8 cellular contexts compared by ENCODE assay signal in genomic region chr2:43609304-43609883, GRCh38. TPM values are rescaled to one million over a fixed set of nuclear protein-coding genes. Genes with fewer than 3 reads are reported as not detected.
A peak's percentile ranks its signal among the peaks of the same experiment; 100 is the strongest.
DNase-seq lines count a peak whose midpoint lies in the region; ATAC-seq, FAIRE-seq and TF ChIP-seq lines count a peak whose summit lies in the region.

No MANE protein-coding gene starts in this region.

- no peak for TF ChIP-seq POLR2A in GM18505 (IDR thresholded peaks at IDR 0.05; ENCODE audit: borderline replicate concordance, extremely low read depth, insufficient read depth, insufficient read length)

- no peaks in the 10 kb centered on the region for H3K9me3 ChIP-seq in mucosa of descending colon

- H3K27ac Mint-ChIP-seq in CD14-positive monocyte, result no peak overlapping the region

- no peaks in the 10 kb centered on the region for H3K4me1 ChIP-seq in mucosa of descending colon (ENCODE audit: low read depth)

- DNase-seq in CD14-positive monocyte (ENCODE audit: low spot score) (peak; percentile 48), GM13976 (ENCODE audit: low spot score) (peak; percentile 40), NCI-H1092 (lab: John Stamatoyannopoulos, UW) (peak; percentile 2), epithelial cell of esophagus (ENCODE audit: low read depth) (peak; percentile 62), mucosa of descending colon (peak in 1 of 3 donors; percentile 66)

- H3K4me1 Mint-ChIP-seq in CD14-positive monocyte, result no peaks in the 10 kb centered on the region

- ATAC-seq in mucosa of descending colon (peak; percentile 77), GM18505 (IDR thresholded peaks at IDR 0.05; ENCODE audit: unreplicated experiment) (no peak), GM18520 (IDR thresholded peaks at IDR 0.05; ENCODE audit: unreplicated experiment) (no peak)

- no peaks in the 10 kb centered on the region for H3K36me3 ChIP-seq in mucosa of descending colon (ENCODE audit: low read depth)

- H3K9me3 Mint-ChIP-seq in CD14-positive monocyte, result no peaks in the 10 kb centered on the region

- in situ Hi-C loops in GM13976 (cut with MboI; ENCODE audit: low sequenced_read_pairs, unreplicated experiment), result no loop called here

- H3K27me3 Mint-ChIP-seq in CD14-positive monocyte (ENCODE audit: low read depth in 3 of 3), result peaks cover 0 to 3% (median 2%) of the 10 kb centered on the region in 3 donors

- H3K36me3 Mint-ChIP-seq in CD14-positive monocyte, result no peaks in the 10 kb centered on the region

- intact Hi-C loops in CD14-positive monocyte (cut with micrococcal nuclease) (loop anchor here in 1 of 2 donors (10.0 kb wide), 1 partner anchor 785 kb away; no protein-coding TSS in a partner anchor), mucosa of descending colon (cut with DNase I, micrococcal nuclease) (no loop called here)

- TF ChIP-seq CTCF in CD14-positive monocyte (IDR thresholded peaks at IDR 0.05) (peak; percentile 86), GM13976 (IDR thresholded peaks at IDR 0.05; ENCODE audit: borderline replicate concordance, control extremely low read depth, extremely low read depth, insufficient read depth, missing control alignments) (peak; percentile 64), epithelial cell of esophagus (IDR thresholded peaks at IDR 0.05; ENCODE audit: insufficient read depth, low read depth, low read length, missing control alignments) (peak; percentile 72), mucosa of descending colon (IDR thresholded peaks at IDR 0.05) (peak; percentile 33)

- H3K4me3 Mint-ChIP-seq in CD14-positive monocyte, result no peak overlapping the region

- no peak overlapping the region for H3K4me3 ChIP-seq in epithelial cell of esophagus (ENCODE audit: low read length)
- H3K4me3 ChIP-seq in mucosa of descending colon, result no peak overlapping the region

- peak; percentile 66 for FAIRE-seq in TTC549 (lab: Jason Lieb, UNC)

RNA-seq across cellular contexts. Expression of gene THADA, which starts 13.6 kb away (rescaled TPM):
- polyA plus RNA-seq in CD14-positive monocyte, result 1 to 10 TPM; 7.3 to 9.7 TPM
- 10 to 100 TPM; 20.1 to 26.7 (median 25.3) TPM for total RNA-seq in mucosa of descending colon

RNA-seq across cellular contexts. Expression of gene PLEKHH2, which starts 27.7 kb away (rescaled TPM):
- polyA plus RNA-seq in CD14-positive monocyte, result not detected
- total RNA-seq in mucosa of descending colon, result 10 to 100 TPM in 1 of 3 donors, 1 to 10 TPM in 2; 2.6 to 25.6 (median 4.1) TPM

Comparison
In these comparisons a context has a peak if more than half of its experiments do, and no peak if none do; other contexts are left out.
1. CTCF ChIP-seq: peak in every context shown above with its lines; median percentile 86 in CD14-positive monocyte; 72 in epithelial cell of esophagus; 64 in GM13976; 33 in mucosa of descending colon.